30 cellular contexts compared by ENCODE assay signal in the genomic region with DNA sequence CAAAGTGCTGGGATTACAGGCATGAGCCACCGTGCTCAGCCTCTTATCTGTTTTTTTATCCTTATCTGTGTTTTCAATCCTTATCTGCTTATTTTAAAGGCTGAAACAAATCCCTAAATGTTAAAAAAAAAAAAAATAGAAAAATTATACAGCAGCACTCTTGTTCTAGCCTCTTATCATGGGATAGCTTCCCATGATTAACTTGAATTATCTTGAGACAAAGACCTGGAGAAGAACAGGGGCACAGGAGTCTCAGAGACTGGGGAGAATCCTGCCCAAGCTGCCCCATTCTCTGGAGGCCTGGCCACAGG.
DNase-seq lines count a peak whose midpoint lies in the region; ATAC-seq, FAIRE-seq and TF ChIP-seq lines count a peak whose summit lies in the region.
"Had no signal": no experiment of that assay in that cellular context is flagged by ENCODE, and none has a peak within 500 bp of the region (broad histone marks: within the 10 kb centered on the region; RNA-seq: fewer than 3 reads in every experiment).

No MANE protein-coding gene starts in this region.

- H3K4me2 ChIP-seq in H1 (ENCODE audit: insufficient read depth in 1 of 2, low read depth in 2 of 2, low read length in 2 of 2) = no peak overlapping the region
- H3K4me2 ChIP-seq: KMS-11 had no signal

- H3K36me3 ChIP-seq in H1 (ENCODE audit: control insufficient read depth in 2 of 4, insufficient read depth in 4 of 4, low read length in 3 of 4) = no peaks in the 10 kb centered on the region
- H3K36me3 ChIP-seq: SJCRH30 had no signal

- no peak overlapping the region for H3K18ac ChIP-seq in H1 (ENCODE audit: extremely low read depth, low read length)

- FAIRE-seq in H1 (lab: Jason Lieb, UNC) = no peak
- FAIRE-seq: GM12878, HTR-8/SVneo had no signal

- H3K9me3 ChIP-seq in H1 (ENCODE audit: insufficient read depth in 2 of 2, low read depth in 1 of 2, low read length in 1 of 2) = no peaks in the 10 kb centered on the region

- POLR2A ChIA-PET in H1 (lab: Charles Lee; ENCODE audit: partially characterized antibody) = no interaction called here

- WGBS in H1 (ENCODE audit: extremely low coverage in 1 of 2, insufficient coverage in 1 of 2, insufficient read length in 1 of 2, insufficient replicate concordance in 2 of 2, low coverage in 1 of 2, low lambda C conversion rate in 2 of 2, missing lambda C conversion rate in 1 of 2), 2 experiments = 100% methylated on average over 1 of the region's 1 CpG; no CpG with 5 or more reads in 1 of the 2 experiments

- no peak overlapping the region for H3K9ac ChIP-seq in H1 (replicated peaks in 1 of 4; ENCODE audit: extremely low read depth in 1 of 4, low read depth in 3 of 4, low read length in 3 of 4)
- H3K9ac ChIP-seq: KMS-11 had no signal

- no peaks in the 10 kb centered on the region for H3K27me3 ChIP-seq in H1 (replicated peaks in 1 of 4; ENCODE audit: control insufficient read depth in 3 of 4, extremely low read depth in 1 of 4, insufficient read depth in 3 of 4, low read length in 3 of 4)
- H3K27me3 ChIP-seq: SJCRH30 had no signal

- no peak overlapping the region for H2BK120ac ChIP-seq in H1 (replicated peaks; ENCODE audit: low read depth, low read length)

- H3K4me3 ChIP-seq in H1 (ENCODE audit: extremely low read depth in 1 of 4, insufficient read depth in 2 of 4, low read depth in 3 of 4, low read length in 4 of 4) = no peak overlapping the region
- H3K4me3 ChIP-seq: GM12878, SJCRH30 had no signal

- H3K56ac ChIP-seq in H1 (replicated peaks; ENCODE audit: insufficient read length, low read depth, low read length) = no peak overlapping the region

- no peak overlapping the region for H4K91ac ChIP-seq in H1 (replicated peaks; ENCODE audit: insufficient read length, low read length)

- no peak overlapping the region for H3K4me3 Mint-ChIP-seq in mesothelial cell of epicardium
- H3K4me3 Mint-ChIP-seq: B cell; CD8-positive, alpha-beta memory T cell had no signal

- TF ChIP-seq POLR2A in H1 (IDR thresholded peaks at IDR 0.05; ENCODE audit: control extremely low read depth in 1 of 2, low read depth in 2 of 2, low read length in 2 of 2) = no peak

- no peak overlapping the region for H3K14ac ChIP-seq in H1 (ENCODE audit: insufficient read length)

- H3K27ac ChIP-seq in VCaP = peak overlapping the region; percentile 85; the same call in 1 of the 2 replicates
- H3K27ac ChIP-seq in H1 (ENCODE audit: low read depth, low read length) = no peak overlapping the region
- H3K27ac ChIP-seq: C4-2B, KMS-11, SJCRH30 had no signal

- no peak overlapping the region for H3K4ac ChIP-seq in H1 (replicated peaks; ENCODE audit: insufficient read length, low read depth, low read length)

- no peaks in the 10 kb centered on the region for H4K20me1 ChIP-seq in H1 (replicated peaks in 1 of 2; ENCODE audit: control insufficient read depth in 1 of 2, insufficient read depth in 2 of 2, low read length in 2 of 2)

- H4K8ac ChIP-seq in H1 (ENCODE audit: extremely low read depth, insufficient read depth, low read length) = 0 out of 2 replicates have a peak overlapping the region, but pooled peaks have one; percentile 28

- TF ChIP-seq EP300 in H1 (IDR thresholded peaks at IDR 0.05; ENCODE audit: borderline replicate concordance in 1 of 2, low read depth in 2 of 2, low read length in 2 of 2) = no peak

- no peak overlapping the region for H2BK5ac ChIP-seq in H1 (ENCODE audit: low read depth, low read length)

- no peak overlapping the region for H3K23ac ChIP-seq in H1 (ENCODE audit: insufficient read length)

- H3K27ac Mint-ChIP-seq in mesothelial cell of epicardium = peak overlapping the region; percentile 93
- H3K27ac Mint-ChIP-seq: B cell had no signal

- H2BK20ac ChIP-seq in H1 (ENCODE audit: low read length) = no peak overlapping the region

- H3K23me2 ChIP-seq in H1 (ENCODE audit: low read depth, low read length) = no peaks in the 10 kb centered on the region

- no peak overlapping the region for H2AK5ac ChIP-seq in H1 (ENCODE audit: low read depth, low read length)

- no peaks in the 10 kb centered on the region for H3K79me1 ChIP-seq in H1 (ENCODE audit: low read depth, low read length)

- CTCF ChIA-PET in H1 (lab: Charles Lee; ENCODE audit: partially characterized antibody) = no interaction called here

- TF ChIP-seq CTCF in VCaP (conservative IDR thresholded peaks at IDR 0.05) = no peak
- no peak for TF ChIP-seq CTCF in H1 (IDR thresholded peaks at IDR 0.05; ENCODE audit: control extremely low read depth in 1 of 3, insufficient read depth in 1 of 3, low read depth in 1 of 3, low read length in 3 of 3)
- no peak for TF ChIP-seq CTCF in mesothelial cell of epicardium (IDR thresholded peaks at IDR 0.05; ENCODE audit: unreplicated experiment)

- ATAC-seq in GM21423 (IDR thresholded peaks at IDR 0.05; ENCODE audit: unreplicated experiment) (no peak), HG02852 (IDR thresholded peaks at IDR 0.05; ENCODE audit: unreplicated experiment) (no peak)
- ATAC-seq: GM12878, PC-3, Right ventricle myocardium inferior, SK-N-SH treated with all-trans-retinoic acid at 6 μM for 48 hours had no signal

- H3K27me3 Mint-ChIP-seq in mesothelial cell of epicardium (ENCODE audit: low read depth) = no peaks in the 10 kb centered on the region
- H3K27me3 Mint-ChIP-seq: B cell; CD8-positive, alpha-beta memory T cell had no signal

- TF ChIP-seq RAD21 in H1 (IDR thresholded peaks at IDR 0.05 in 1 of 2, conservative IDR thresholded peaks at IDR 0.05 in 1 of 2; ENCODE audit: low read depth in 2 of 2, low read length in 2 of 2) = no peak

- peaks cover 21% of the 10 kb centered on the region for H3K36me3 Mint-ChIP-seq in mesothelial cell of epicardium

- peaks cover 20% of the 10 kb centered on the region for H3K9me3 Mint-ChIP-seq in mesothelial cell of epicardium

- H3K79me2 ChIP-seq in H1 (ENCODE audit: control insufficient read depth in 1 of 2, insufficient read depth in 2 of 2, low read length in 2 of 2) = no peaks in the 10 kb centered on the region

- no peak overlapping the region for H2AFZ ChIP-seq in H1 (ENCODE audit: low read length)

- H3K4me1 ChIP-seq in H1 (replicated peaks in 1 of 4; ENCODE audit: control insufficient read depth in 3 of 4, insufficient read depth in 4 of 4, low read length in 3 of 4) = no peaks in the 10 kb centered on the region; a peak in 2 of 7 replicates
- H3K4me1 ChIP-seq: SJCRH30 had no signal

- H2BK12ac ChIP-seq in H1 (ENCODE audit: low read depth, low read length) = no peak overlapping the region

- DNase-seq in H1 (ENCODE audit: low read depth in 1 of 2, low spot score in 2 of 2) (no peak), mesothelial cell of epicardium (ENCODE audit: low spot score in 2 of 2, unreplicated experiment in 2 of 2) (no peak), GOT3 (lab: John Stamatoyannopoulos, UW) (no peak), GM19238 (ENCODE audit: insufficient read length, low spot score) (no peak)
- DNase-seq: CD8-positive, alpha-beta memory T cell; DMS 273 treated with DMSO at 0.1 percent for 48 hours; DMS79; EL; GDM1; IMR-90; NCI-H1048; NCI-H1417; NCI-H1694; NCI-H2029 treated with DMSO at 0.1 percent for 48 hours; NCI-H446 treated with DMSO at 0.1 percent for 48 hours; NCI-H526; NCI-H82; NK-92 treated with Interleukin-12 subunit alpha and Interleukin-12 subunit beta, amount 100 ng/mL, for 24 hours; PC-3; SJCRH30 had no signal

- no peak overlapping the region for H4K5ac ChIP-seq in H1 (ENCODE audit: insufficient read length, low read depth, low read length)

- H3K4me1 Mint-ChIP-seq in mesothelial cell of epicardium = peaks cover 27% of the 10 kb centered on the region
- H3K4me1 Mint-ChIP-seq: B cell had no signal

- H2BK15ac ChIP-seq in H1 (ENCODE audit: low read length) = no peak overlapping the region

TF ChIP-seq in H1, 55 proteins besides CTCF, POLR2A, EP300 and RAD21 (continues in another document):
- TF ChIP-seq SIX5 (IDR thresholded peaks at IDR 0.05; ENCODE audit: low read depth, low read length) (no peak), SIN3A (conservative IDR thresholded peaks at IDR 0.05 in 1 of 2, IDR thresholded peaks at IDR 0.05 in 1 of 2; ENCODE audit: low read depth in 1 of 2, low read length in 2 of 2) (no peak), SP4 (IDR thresholded peaks at IDR 0.05; ENCODE audit: low read length) (no peak), TAF7 (optimal IDR thresholded peaks at IDR 0.05; ENCODE audit: borderline replicate concordance, low read depth, low read length) (no peak), POU5F1 (IDR thresholded peaks at IDR 0.05; ENCODE audit: low read depth, low read length) (no peak), ZNF274 (IDR thresholded peaks at IDR 0.05; ENCODE audit: borderline replicate concordance, extremely low read depth, low read length) (no peak), NRF1 (IDR thresholded peaks at IDR 0.05; ENCODE audit: low read depth, low read length) (no peak), CHD1 (IDR thresholded peaks at IDR 0.05; ENCODE audit: low read depth, low read length) (no peak), GTF2F1 (IDR thresholded peaks at IDR 0.05; ENCODE audit: borderline replicate concordance, low read depth, low read length) (no peak), CEBPB (IDR thresholded peaks at IDR 0.05; ENCODE audit: low read depth, low read length) (no peak)
